Comparison of ENCODE assay signal across 9 cellular contexts in the genomic region with DNA sequence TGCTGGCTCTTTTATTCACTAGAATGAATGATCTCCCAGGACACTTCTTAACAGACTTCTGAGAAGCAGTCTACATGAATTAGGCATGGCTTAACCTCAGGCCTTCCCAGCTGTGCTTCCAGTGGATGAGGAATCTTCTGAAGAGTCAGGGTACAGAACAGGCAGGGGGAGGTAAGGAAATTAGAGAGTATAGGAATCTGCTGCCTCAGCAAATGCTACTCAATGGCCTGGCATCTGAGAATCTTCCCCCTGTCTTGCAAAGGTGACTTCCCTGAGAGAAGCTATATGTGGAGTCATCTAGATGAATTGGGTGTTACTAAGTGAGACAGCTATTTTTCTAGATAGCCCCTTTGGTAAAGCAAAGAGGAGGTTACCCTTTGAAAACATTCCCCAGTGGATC.
"Had no signal": no experiment of that assay in that cellular context is flagged by ENCODE, and none has a peak within 500 bp of the region (broad histone marks: within the 10 kb centered on the region; RNA-seq: fewer than 3 reads in every experiment).

No MANE protein-coding gene starts in this region.

- H3K4me3 ChIP-seq: GM23248 had no signal

- FAIRE-seq: H54 had no signal

- H2AFZ ChIP-seq: GM23248 had no signal

- H3K27ac ChIP-seq: GM23248, HL-60, KMS-11 had no signal

- DNase-seq: GM23248, GOT3, H9, HCEC 1CT, Karpas-422, KBM-7 had no signal

- H3K9ac ChIP-seq: GM23248, KMS-11 had no signal

- H3K4me2 ChIP-seq: KMS-11 had no signal
